In the genomic region with DNA sequence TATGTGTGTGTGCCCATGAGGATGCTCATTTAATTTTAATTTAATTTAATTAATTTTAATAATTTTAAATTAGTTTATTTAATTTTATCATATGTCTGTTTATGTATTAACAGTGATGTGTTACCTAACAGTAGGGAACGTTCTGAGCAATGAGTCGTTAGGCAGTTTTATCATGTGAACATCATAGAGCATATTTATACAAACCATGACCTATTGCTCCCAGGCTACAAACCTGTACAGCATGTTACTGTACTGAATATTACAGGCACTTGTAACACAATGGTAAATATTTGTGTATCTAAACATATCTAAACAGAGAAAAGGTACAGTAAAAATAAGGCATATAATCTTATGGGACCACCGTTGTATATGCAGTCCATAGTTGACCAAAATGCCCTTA, we compare ENCODE assay signal across 28 cellular contexts. TPM values are rescaled to one million over a fixed set of nuclear protein-coding genes. Genes with fewer than 3 reads are reported as not detected.
"Had no signal": no experiment of that assay in that cellular context is flagged by ENCODE, and none has a peak within 500 bp of the region (broad histone marks: within the 10 kb centered on the region; RNA-seq: fewer than 3 reads in every experiment).

No MANE protein-coding gene starts in this region.

- H3K9me3 Mint-ChIP-seq: activated CD4-positive, alpha-beta memory T cell treated with anti-CD3 and anti-CD28 coated beads for 36 hours; activated CD4-positive, alpha-beta T cell treated with anti-CD3 and anti-CD28 coated beads, Interleukin-2, amount 10 ng/mL, durations not matched to agents 24 days and 14 days; activated naive CD4-positive, alpha-beta T cell treated with anti-CD3 and anti-CD28 coated beads for 36 hours; activated T-helper 1 cell treated with anti-CD3 and anti-CD28 coated beads, Interleukin-12 subunit alpha, Interleukin-12 subunit beta, Interleukin-2, Interleukin-4 antibody, amounts not matched to agents 30 ng/mL and 10 ng/mL and 1 ng/mL, durations not matched to agents 14 hours and 24 hours and 36 hours; naive B cell; nephron progenitor cell had no signal

- H3K4me1 ChIP-seq: parathyroid adenoma, testis had no signal

- FAIRE-seq: astrocyte, frontal cortex, TTC549 had no signal

- H3K4me3 ChIP-seq: testis had no signal

- H3K36me3 Mint-ChIP-seq: activated CD4-positive, alpha-beta memory T cell treated with anti-CD3 and anti-CD28 coated beads for 36 hours; naive B cell had no signal

- H3K27me3 ChIP-seq: testis, transverse colon had no signal

- H3K4me1 Mint-ChIP-seq: activated CD4-positive, alpha-beta T cell treated with anti-CD3 and anti-CD28 coated beads, Interleukin-2, amount 10 ng/mL, durations not matched to agents 24 days and 14 days; naive B cell; nephron progenitor cell had no signal

- ATAC-seq: left ventricle myocardium superior; right cardiac atrium; stimulated activated naive CD8-positive, alpha-beta T cell treated with anti-CD3 and anti-CD28 coated beads, Interleukin-15, Interleukin-2, amounts not matched to agents 100 U/mL and 50 U/mL, for 24 hours had no signal

- DNase-seq: activated CD4-positive, alpha-beta memory T cell treated with anti-CD3 and anti-CD28 coated beads for 36 hours; activated CD4-positive, alpha-beta T cell treated with anti-CD3 and anti-CD28 coated beads, Interleukin-2, amount 10 ng/mL, durations not matched to agents 24 days and 14 days; activated CD4-positive, CD25-positive, alpha-beta regulatory T cell treated with anti-CD3 and anti-CD28 coated beads, Interleukin-2, amount 50 U/mL, for 72 hours; activated CD8-positive, alpha-beta memory T cell treated with anti-CD3 and anti-CD28 coated beads, Interleukin-2, amount 50 U/mL, for 4 hours; activated effector memory CD4-positive, alpha-beta T cell treated with anti-CD3 and anti-CD28 coated beads, Interleukin-2, amount 50 U/mL, for 16 hours; activated naive CD4-positive, alpha-beta T cell treated with anti-CD3 and anti-CD28 coated beads for 36 hours; activated T-cell treated with anti-CD3 and anti-CD28 coated beads, Interleukin-2, amount 50 U/mL, for 1 hour; amniotic stem cell; caudate nucleus; effector CD4-positive, alpha-beta T cell; left ventricle myocardium superior; naive B cell; nephron progenitor cell; right cardiac atrium; stimulated activated CD4-positive, alpha-beta T cell treated with anti-CD3 and anti-CD28 coated beads, Interleukin-2, amount 100 ng/mL, for 48 hours; stimulated activated naive CD8-positive, alpha-beta T cell treated with anti-CD3 and anti-CD28 coated beads, Interleukin-15, Interleukin-2, amounts not matched to agents 100 U/mL and 50 U/mL, for 24 hours; testis; transverse colon; WERI-Rb-1 had no signal

- H3K27ac ChIP-seq: epithelial cell of prostate, neutrophil, parathyroid adenoma, testis, WERI-Rb-1 had no signal

- H3K4me3 Mint-ChIP-seq: activated CD4-positive, alpha-beta memory T cell treated with anti-CD3 and anti-CD28 coated beads for 36 hours; activated CD4-positive, alpha-beta T cell treated with anti-CD3 and anti-CD28 coated beads, Interleukin-2, amount 10 ng/mL, durations not matched to agents 24 days and 14 days; activated naive CD4-positive, alpha-beta T cell treated with anti-CD3 and anti-CD28 coated beads for 36 hours; activated T-helper 1 cell treated with anti-CD3 and anti-CD28 coated beads, Interleukin-12 subunit alpha, Interleukin-12 subunit beta, Interleukin-2, Interleukin-4 antibody, amounts not matched to agents 30 ng/mL and 10 ng/mL and 1 ng/mL, durations not matched to agents 14 hours and 24 hours and 36 hours; naive B cell; nephron progenitor cell had no signal

- H3K27ac Mint-ChIP-seq: activated CD4-positive, alpha-beta memory T cell treated with anti-CD3 and anti-CD28 coated beads for 36 hours; activated CD4-positive, alpha-beta T cell treated with anti-CD3 and anti-CD28 coated beads, Interleukin-2, amount 10 ng/mL, durations not matched to agents 24 days and 14 days; activated naive CD4-positive, alpha-beta T cell treated with anti-CD3 and anti-CD28 coated beads for 36 hours; activated T-helper 1 cell treated with anti-CD3 and anti-CD28 coated beads, Interleukin-12 subunit alpha, Interleukin-12 subunit beta, Interleukin-2, Interleukin-4 antibody, amounts not matched to agents 30 ng/mL and 10 ng/mL and 1 ng/mL, durations not matched to agents 14 hours and 24 hours and 36 hours; naive B cell; nephron progenitor cell had no signal

- H3K9ac ChIP-seq: parathyroid adenoma had no signal

- H3K36me3 ChIP-seq: neutrophil, WERI-Rb-1 had no signal

- H3K9me3 ChIP-seq: neutrophil, testis, transverse colon had no signal

RNA-seq across cellular contexts. Expression of gene CFAP69, which starts 13.7 kb away (rescaled TPM):
- total RNA-seq: activated CD4-positive, alpha-beta T cell treated with anti-CD3 and anti-CD28 coated beads, Interleukin-2, amount 10 ng/mL, durations not matched to agents 24 days and 14 days; activated T-helper 1 cell treated with anti-CD3 and anti-CD28 coated beads, Interleukin-12 subunit alpha, Interleukin-12 subunit beta, Interleukin-2, Interleukin-4 antibody, amounts not matched to agents 30 ng/mL and 10 ng/mL and 1 ng/mL, durations not matched to agents 14 hours and 24 hours and 36 hours; T-helper 1 cell treated with Interleukin-12 subunit alpha and Interleukin-12 subunit beta and Interleukin-4 antibody, amounts not matched to agents 30 ng/mL and 1 ng/mL, for 36 hours had no signal

RNA-seq across cellular contexts. Expression of gene STEAP2, which starts 19.8 kb away (rescaled TPM):
- total RNA-seq: activated CD4-positive, alpha-beta memory T cell treated with anti-CD3 and anti-CD28 coated beads for 36 hours; activated CD4-positive, alpha-beta T cell treated with anti-CD3 and anti-CD28 coated beads, Interleukin-2, amount 10 ng/mL, durations not matched to agents 24 days and 14 days; activated CD8-positive, alpha-beta memory T cell treated with anti-CD3 and anti-CD28 coated beads for 36 hours; activated naive CD4-positive, alpha-beta T cell treated with anti-CD3 and anti-CD28 coated beads for 36 hours; activated T-helper 1 cell treated with anti-CD3 and anti-CD28 coated beads, Interleukin-12 subunit alpha, Interleukin-12 subunit beta, Interleukin-2, Interleukin-4 antibody, amounts not matched to agents 30 ng/mL and 10 ng/mL and 1 ng/mL, durations not matched to agents 14 hours and 24 hours and 36 hours had no signal
